In the genomic region with DNA sequence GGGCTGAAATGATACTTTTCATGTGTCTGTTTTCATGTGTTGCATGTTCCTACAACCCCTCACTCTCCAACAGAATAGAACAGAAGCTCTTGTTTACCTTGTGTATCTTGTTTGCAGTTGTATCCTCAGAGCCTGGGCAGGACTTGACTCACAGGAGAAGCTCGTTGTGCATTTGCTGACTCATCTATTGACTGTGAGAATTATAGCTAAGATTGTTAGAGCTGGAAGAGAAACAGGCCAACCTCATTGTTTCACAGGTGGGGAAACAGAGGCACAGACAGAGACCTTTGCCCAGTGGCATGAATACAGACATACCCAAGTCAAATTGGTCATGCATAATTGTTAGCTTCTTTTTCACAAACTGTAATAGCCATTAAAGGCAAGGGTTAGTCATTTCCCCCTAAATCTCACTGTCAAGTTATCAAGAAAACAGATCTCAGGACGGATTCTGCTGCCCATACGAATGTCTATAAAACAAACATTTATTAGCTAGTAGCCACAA, we compare ENCODE assay signal across 12 cellular contexts. TPM values are rescaled to one million over a fixed set of nuclear protein-coding genes. Genes with fewer than 3 reads are reported as not detected.
DNase-seq lines count a peak whose midpoint lies in the region; ATAC-seq and TF ChIP-seq lines count a peak whose summit lies in the region.
"Had no signal": no experiment of that assay in that cellular context is flagged by ENCODE, and none has a peak within 500 bp of the region (broad histone marks: within the 10 kb centered on the region; RNA-seq: fewer than 3 reads in every experiment).

No MANE protein-coding gene starts in this region.

- intact Hi-C loops in Panc1 (cut with micrococcal nuclease; ENCODE audit: unreplicated experiment) (no loop called here), esophagus muscularis mucosa (cut with DNase I) (loop anchor here (5.0 kb wide), 1 partner anchor 56 kb away; no protein-coding TSS in a partner anchor), prostate gland (cut with DNase I) (no loop called here), natural killer cell (cut with micrococcal nuclease) (no loop called here), ovary (cut with DNase I) (no loop called here)

- H3K27me3 ChIP-seq in Panc1 (ENCODE audit: control insufficient read depth, insufficient read depth, low read length) (no peaks in the 10 kb centered on the region), esophagus muscularis mucosa (no peaks in the 10 kb centered on the region), prostate gland (replicated peaks; ENCODE audit: insufficient read depth) (no peaks in the 10 kb centered on the region), ovary (no peaks in the 10 kb centered on the region)

- no peak for TF ChIP-seq EP300 in esophagus muscularis mucosa (IDR thresholded peaks at IDR 0.05)
- no peak for TF ChIP-seq EP300 in ovary (IDR thresholded peaks at IDR 0.05)

- in situ Hi-C loops in Panc1 (cut with HindIII; ENCODE audit: low pct_unique_long_range_greater_than_20kb, low sequenced_read_pairs) = loop anchor here (10.0 kb wide), 1 partner anchor 48 kb away; no protein-coding TSS in a partner anchor

- BruUV-seq in Panc1 (replicated peaks; lab: Mats Ljungman, UMichigan) = no TSS peak

- H3K9me3 Mint-ChIP-seq in natural killer cell = no peaks in the 10 kb centered on the region
- H3K9me3 Mint-ChIP-seq: activated T-cell treated with anti-CD3 and anti-CD28 coated beads, Interleukin-2, amount 50 U/mL, for 4 hours had no signal

- peaks cover 60% of the 10 kb centered on the region for H3K4me1 ChIP-seq in Panc1 (ENCODE audit: control insufficient read depth, insufficient read depth, low read length)
- H3K4me1 ChIP-seq in esophagus muscularis mucosa = peaks cover 15 to 42% (median 38%) of the 10 kb centered on the region in 4 donors
- no peaks in the 10 kb centered on the region for H3K4me1 ChIP-seq in prostate gland (replicated peaks)
- peaks cover 2% of the 10 kb centered on the region for H3K4me1 ChIP-seq in ovary (ENCODE audit: insufficient read depth)

- TF ChIP-seq POLR2A in esophagus muscularis mucosa (IDR thresholded peaks at IDR 0.05; ENCODE audit: low read depth) (no peak), prostate gland (IDR thresholded peaks at IDR 0.05) (no peak), ovary (IDR thresholded peaks at IDR 0.05) (no peak)

- no peaks in the 10 kb centered on the region for H3K36me3 Mint-ChIP-seq in natural killer cell

- 40% methylated on average over 3 of the region's 3 CpGs for WGBS in esophagus muscularis mucosa
- WGBS in prostate gland = 9% methylated on average over 3 of the region's 3 CpGs
- WGBS in ovary, 3 donors = 38 to 45% (median 42%) methylated on average over 3 of the region's 3 CpGs

- H3K9me3 ChIP-seq in Panc1 (ENCODE audit: control insufficient read depth, insufficient read depth, low read depth, low read length) = peaks cover 4% of the 10 kb centered on the region; the same call in 1 of the 2 replicates
- H3K9me3 ChIP-seq in esophagus muscularis mucosa = no peaks in the 10 kb centered on the region
- no peaks in the 10 kb centered on the region for H3K9me3 ChIP-seq in prostate gland
- H3K9me3 ChIP-seq in ovary = no peaks in the 10 kb centered on the region

- H3K27me3 Mint-ChIP-seq in natural killer cell (ENCODE audit: low read depth in 2 of 2) = peaks cover 0 to 7% of the 10 kb centered on the region in 2 donors

- TF ChIP-seq CTCF in Panc1 (IDR thresholded peaks at IDR 0.05) (no peak), esophagus muscularis mucosa (IDR thresholded peaks at IDR 0.05) (no peak), prostate gland (IDR thresholded peaks at IDR 0.05) (no peak), natural killer cell (IDR thresholded peaks at IDR 0.05) (no peak), ovary (IDR thresholded peaks at IDR 0.05) (no peak)

- ATAC-seq in Panc1 (peak; percentile 80), natural killer cell (no peak)
- ATAC-seq: activated T-cell treated with anti-CD3 and anti-CD28 coated beads, Interleukin-2, amount 50 U/mL, for 4 hours had no signal

- H3K36me3 ChIP-seq in Panc1 (ENCODE audit: control insufficient read depth, insufficient read depth, low read length) (no peaks in the 10 kb centered on the region), esophagus muscularis mucosa (no peaks in the 10 kb centered on the region), prostate gland (no peaks in the 10 kb centered on the region), ovary (no peaks in the 10 kb centered on the region)

- H3K4me3 Mint-ChIP-seq in natural killer cell = no peak overlapping the region
- H3K4me3 Mint-ChIP-seq: activated T-cell treated with anti-CD3 and anti-CD28 coated beads, Interleukin-2, amount 50 U/mL, for 4 hours had no signal

- POLR2A ChIA-PET in Panc1 (lab: Charles Lee) = interaction anchor here (0.6 kb wide), 2 partner anchors 9 to 13 kb away, joined by 3 to 13 read pairs; no protein-coding TSS in a partner anchor

- H3K27ac ChIP-seq in Panc1 (ENCODE audit: low read length) (peak overlapping the region; percentile 84), esophagus muscularis mucosa (replicated peaks in 1 of 4) (peak overlapping the region; percentile 7 to 48 (median 18)), prostate gland (peak overlapping the region; percentile 8 to 67), ovary (no peak overlapping the region)

- DNase-seq in DMS53 treated with DMSO at 0.1 percent for 48 hours (lab: John Stamatoyannopoulos, UW; ENCODE audit: unreplicated experiment) = peak; percentile 72
- peak; percentile 91 for DNase-seq in Panc1 (ENCODE audit: low read depth, low spot score)
- DNase-seq in esophagus muscularis mucosa (ENCODE audit: extremely low spot score) = no peak
- DNase-seq in prostate gland (ENCODE audit: low spot score) = peak; percentile 64
- no peak for DNase-seq in natural killer cell
- DNase-seq in hippocampal formation (lab: John Stamatoyannopoulos, UW) = no peak
- no peak for DNase-seq in NCI-H146 (lab: John Stamatoyannopoulos, UW)
- DNase-seq in ovary = no peak
- DNase-seq: activated T-cell treated with anti-CD3 and anti-CD28 coated beads, Interleukin-2, amount 50 U/mL, for 4 hours; effector CD4-positive, alpha-beta T cell; NCI-H1092 had no signal

- H3K4me3 ChIP-seq in Panc1 (ENCODE audit: low read depth in 2 of 2, low read length in 2 of 2) = peak overlapping the region in 1 of 2 experiments; percentile 23; a peak in 1 of 4 replicates
- no peak overlapping the region for H3K4me3 ChIP-seq in esophagus muscularis mucosa
- H3K4me3 ChIP-seq in prostate gland = no peak overlapping the region
- H3K4me3 ChIP-seq in ovary = no peak overlapping the region

- H3K4me1 Mint-ChIP-seq in natural killer cell = peaks cover 4 to 10% of the 10 kb centered on the region in 2 donors

- H3K27ac Mint-ChIP-seq in natural killer cell = no peak overlapping the region

- CTCF ChIA-PET in Panc1 (lab: Charles Lee) = interaction anchor here (0.6 to 1.1 kb wide), 4 partner anchors 20 to 38 kb away, joined by 4 to 5 read pairs (median 4); no protein-coding TSS in a partner anchor

RNA-seq across cellular contexts. Expression of a gene that starts 4.6 kb away (rescaled TPM):
- 199 TPM for total RNA-seq in Panc1 (2021; ENCODE audit: unreplicated experiment)
- polyA plus RNA-seq in Panc1 (2012; ENCODE audit: insufficient read length) = 415 TPM
- 10 to 100 TPM; 40.3 to 59.4 (median 53.5) TPM for total RNA-seq in esophagus muscularis mucosa
- 10 to 100 TPM; 78.8 to 85.3 TPM for total RNA-seq in prostate gland
- 1 to 10 TPM; 1.3 to 3.9 (median 2.1) TPM for total RNA-seq in natural killer cell
- total RNA-seq in ovary = 10 to 100 TPM in 3 of 7 donors, 1 to 10 TPM in 4; 2.8 to 13.7 (median 5.6) TPM
- 10 to 100 TPM in 1 of 2 donors, 1 to 10 TPM in 1; 5.1 to 13.7 TPM for polyA plus RNA-seq in ovary

RNA-seq across cellular contexts. Expression of a gene that starts 30.0 kb away (rescaled TPM):
- total RNA-seq in Panc1 (2021; ENCODE audit: unreplicated experiment) = 0.21 TPM
- 0.94 TPM for polyA plus RNA-seq in Panc1 (2012; ENCODE audit: insufficient read length)
- 10 to 100 TPM; 51.4 to 72.6 (median 68.1) TPM for total RNA-seq in esophagus muscularis mucosa
- total RNA-seq in prostate gland = 1 to 10 TPM in 1 of 2 donors, under 1 TPM in 1; 0.77 to 2.4 TPM
- not detected for total RNA-seq in natural killer cell
- 1 to 10 TPM; 1.0 to 6.2 (median 2.2) TPM for total RNA-seq in ovary
- polyA plus RNA-seq in ovary = 1 to 10 TPM; 1.4 to 2.5 TPM
- total RNA-seq: mononuclear cell had no signal

Comparison
In these comparisons a context has a peak if more than half of its experiments do, and no peak if none do; other contexts are left out.
1. DNase-seq: peak in DMS53 treated with DMSO at 0.1 percent for 48 hours (single experiment), Panc1 (single experiment) and prostate gland (single experiment); none in esophagus muscularis mucosa (single experiment), natural killer cell (single experiment), hippocampal formation (0 of 2), NCI-H146 (single experiment) and ovary (0 of 5).
2. H3K27ac ChIP-seq: peak in Panc1 (single experiment), esophagus muscularis mucosa (4 of 4) and prostate gland (2 of 2); none in ovary (0 of 2).
3. RNA of a gene that starts 30.0 kb away (total RNA-seq): 51.4 to 72.6 TPM in esophagus muscularis mucosa; 0.77 to 2.4 TPM in prostate gland, 1.0 to 6.2 TPM in ovary, 0.21 TPM in Panc1 (single experiment) and not detected in natural killer cell; every median in the first group is over 4 times any median in the second.